18 cellular contexts compared by ENCODE assay signal in the genomic region with DNA sequence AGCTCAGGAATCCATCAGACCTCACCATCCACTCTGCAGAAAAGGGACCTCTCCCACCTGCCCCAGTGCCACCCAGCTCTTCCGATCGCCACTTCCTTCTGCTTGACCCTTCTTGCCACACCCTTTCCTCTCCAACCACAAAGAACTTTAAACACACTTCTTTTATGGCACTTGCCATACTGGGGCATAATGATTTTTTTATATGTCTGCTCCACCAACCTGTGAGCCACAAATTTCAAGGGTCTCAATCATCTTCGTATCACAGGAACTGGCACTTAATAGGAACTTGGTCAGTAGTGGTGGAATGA. TPM values are rescaled to one million over a fixed set of nuclear protein-coding genes. Genes with fewer than 3 reads are reported as not detected.
DNase-seq lines count a peak whose midpoint lies in the region; ATAC-seq and TF ChIP-seq lines count a peak whose summit lies in the region.
"Had no signal": no experiment of that assay in that cellular context is flagged by ENCODE, and none has a peak within 500 bp of the region (broad histone marks: within the 10 kb centered on the region; RNA-seq: fewer than 3 reads in every experiment).

No MANE protein-coding gene starts in this region.

- H3K36me3 ChIP-seq in PC-9 (ENCODE audit: low read depth): no peaks in the 10 kb centered on the region

- no peak for ATAC-seq in effector memory CD8-positive, alpha-beta T cell (replicated peaks)
- no peak for ATAC-seq in stimulated activated memory B cell treated with anti-CD40 and anti-IgM and Interleukin-4, amounts not matched to agents 10 μg/mL and 1 μg/mL and 100 μg/mL, for 72 hours
- no peak for ATAC-seq in GM21447 (IDR thresholded peaks at IDR 0.05; ENCODE audit: unreplicated experiment)
- ATAC-seq: GM23338 had no signal

- CTCF ChIA-PET in activated CD4-positive, alpha-beta T cell treated with anti-CD3 and anti-CD28 coated beads, Interleukin-2, amount 10 ng/mL, durations not matched to agents 7 days and 5 days (lab: Charles Lee): no interaction called here
- CTCF ChIA-PET in PC-9 (lab: Charles Lee): no interaction called here

- H3K9me3 Mint-ChIP-seq in activated CD4-positive, alpha-beta T cell treated with anti-CD3 and anti-CD28 coated beads, Interleukin-2, amount 10 ng/mL, durations not matched to agents 7 days and 5 days: no peaks in the 10 kb centered on the region
- no peaks in the 10 kb centered on the region for H3K9me3 Mint-ChIP-seq in activated CD4-positive, alpha-beta T cell treated with anti-CD3 and anti-CD28 coated beads, Interleukin-2, amount 10 ng/mL, durations not matched to agents 24 days and 14 days
- no peaks in the 10 kb centered on the region for H3K9me3 Mint-ChIP-seq in effector memory CD8-positive, alpha-beta T cell
- no peaks in the 10 kb centered on the region for H3K9me3 Mint-ChIP-seq in stimulated activated memory B cell treated with anti-CD40 and anti-IgM and Interleukin-4, amounts not matched to agents 10 μg/mL and 1 μg/mL and 100 μg/mL, for 72 hours
- H3K9me3 Mint-ChIP-seq: central memory CD8-positive, alpha-beta T cell; GM23338; stimulated activated naive CD8-positive, alpha-beta T cell treated with anti-CD3 and anti-CD28 coated beads, Interleukin-15, Interleukin-2, amounts not matched to agents 100 ng/mL and 50 ng/mL, for 24 hours had no signal

- H3K27me3 Mint-ChIP-seq in activated CD4-positive, alpha-beta T cell treated with anti-CD3 and anti-CD28 coated beads, Interleukin-2, amount 10 ng/mL, durations not matched to agents 7 days and 5 days: no peaks in the 10 kb centered on the region
- H3K27me3 Mint-ChIP-seq in activated CD4-positive, alpha-beta T cell treated with anti-CD3 and anti-CD28 coated beads, Interleukin-2, amount 10 ng/mL, durations not matched to agents 24 days and 14 days: no peaks in the 10 kb centered on the region
- no peaks in the 10 kb centered on the region for H3K27me3 Mint-ChIP-seq in effector memory CD8-positive, alpha-beta T cell
- no peaks in the 10 kb centered on the region for H3K27me3 Mint-ChIP-seq in stimulated activated memory B cell treated with anti-CD40 and anti-IgM and Interleukin-4, amounts not matched to agents 10 μg/mL and 1 μg/mL and 100 μg/mL, for 72 hours
- H3K27me3 Mint-ChIP-seq: activated naive CD8-positive, alpha-beta T cell; central memory CD8-positive, alpha-beta T cell; stimulated activated naive CD8-positive, alpha-beta T cell treated with anti-CD3 and anti-CD28 coated beads, Interleukin-15, Interleukin-2, amounts not matched to agents 100 ng/mL and 50 ng/mL, for 24 hours had no signal

- BruUV-seq in PC-9 (replicated peaks; lab: Mats Ljungman, UMichigan): no TSS peak

- no peak for DNase-seq in activated CD4-positive, alpha-beta T cell treated with anti-CD3 and anti-CD28 coated beads, Interleukin-2, amount 10 ng/mL, durations not matched to agents 7 days and 5 days
- DNase-seq in activated CD4-positive, alpha-beta T cell treated with anti-CD3 and anti-CD28 coated beads, Interleukin-2, amount 10 ng/mL, durations not matched to agents 24 days and 14 days: no peak
- peak in 1 of 2 experiments; percentile 87 for DNase-seq in PC-9
- DNase-seq in effector memory CD8-positive, alpha-beta T cell: no peak
- no peak for DNase-seq in G401 (ENCODE audit: low spot score)
- no peak for DNase-seq in islet precursor cell
- DNase-seq: activated CD8-positive, alpha-beta memory T cell treated with anti-CD3 and anti-CD28 coated beads, Interleukin-2, amount 50 U/mL, for 4 hours; head of caudate nucleus; Karpas-422; NCI-H2029 treated with DMSO at 0.1 percent for 48 hours; SIG-M5 had no signal

- peaks cover 75% of the 10 kb centered on the region for H3K4me1 ChIP-seq in PC-9 (replicated peaks; ENCODE audit: insufficient read depth)

- H3K79me2 ChIP-seq in PC-9 (ENCODE audit: low read depth): no peaks in the 10 kb centered on the region

- peaks cover 44% of the 10 kb centered on the region for H3K4me1 Mint-ChIP-seq in activated CD4-positive, alpha-beta T cell treated with anti-CD3 and anti-CD28 coated beads, Interleukin-2, amount 10 ng/mL, durations not matched to agents 7 days and 5 days
- H3K4me1 Mint-ChIP-seq in activated CD4-positive, alpha-beta T cell treated with anti-CD3 and anti-CD28 coated beads, Interleukin-2, amount 10 ng/mL, durations not matched to agents 24 days and 14 days: peaks cover 7% of the 10 kb centered on the region
- H3K4me1 Mint-ChIP-seq in effector memory CD8-positive, alpha-beta T cell (ENCODE audit: low read depth in 2 of 2): peaks cover 15 to 16% of the 10 kb centered on the region in 2 donors
- H3K4me1 Mint-ChIP-seq in stimulated activated memory B cell treated with anti-CD40 and anti-IgM and Interleukin-4, amounts not matched to agents 10 μg/mL and 1 μg/mL and 100 μg/mL, for 72 hours: peaks cover 33% of the 10 kb centered on the region

- peaks cover 75% of the 10 kb centered on the region for H3F3A ChIP-seq in PC-9 (ENCODE audit: insufficient read depth, low read depth)

- POLR2A ChIA-PET in activated CD4-positive, alpha-beta T cell treated with anti-CD3 and anti-CD28 coated beads, Interleukin-2, amount 10 ng/mL, durations not matched to agents 7 days and 5 days (lab: Charles Lee): no interaction called here
- POLR2A ChIA-PET in PC-9 (lab: Charles Lee; ENCODE audit: unreplicated experiment): interaction anchor here (0.6 to 0.7 kb wide), 3 partner anchors 17 to 68 kb away, joined by 3 to 5 read pairs (median 3); no protein-coding TSS in a partner anchor

- no peaks in the 10 kb centered on the region for H4K20me1 ChIP-seq in PC-9 (ENCODE audit: insufficient read depth)

- intact Hi-C loops in activated CD4-positive, alpha-beta T cell treated with anti-CD3 and anti-CD28 coated beads, Interleukin-2, amount 10 ng/mL, durations not matched to agents 24 days and 14 days (cut with micrococcal nuclease): no loop called here
- intact Hi-C loops in PC-9 (cut with micrococcal nuclease; ENCODE audit: unreplicated experiment): loop anchor here (1.0 kb wide), 1 partner anchor 11 kb away; no protein-coding TSS in a partner anchor

- H3K27ac Mint-ChIP-seq in activated CD4-positive, alpha-beta T cell treated with anti-CD3 and anti-CD28 coated beads, Interleukin-2, amount 10 ng/mL, durations not matched to agents 7 days and 5 days: peak overlapping the region; percentile 28
- H3K27ac Mint-ChIP-seq in activated CD4-positive, alpha-beta T cell treated with anti-CD3 and anti-CD28 coated beads, Interleukin-2, amount 10 ng/mL, durations not matched to agents 24 days and 14 days: no peak overlapping the region
- H3K27ac Mint-ChIP-seq in effector memory CD8-positive, alpha-beta T cell: peak overlapping the region in 1 of 2 donors; percentile 84
- peak overlapping the region; percentile 66 for H3K27ac Mint-ChIP-seq in stimulated activated memory B cell treated with anti-CD40 and anti-IgM and Interleukin-4, amounts not matched to agents 10 μg/mL and 1 μg/mL and 100 μg/mL, for 72 hours
- H3K27ac Mint-ChIP-seq: activated naive CD8-positive, alpha-beta T cell; GM23338; stimulated activated naive CD8-positive, alpha-beta T cell treated with anti-CD3 and anti-CD28 coated beads, Interleukin-15, Interleukin-2, amounts not matched to agents 100 ng/mL and 50 ng/mL, for 24 hours had no signal

- H3K36me3 Mint-ChIP-seq in activated CD4-positive, alpha-beta T cell treated with anti-CD3 and anti-CD28 coated beads, Interleukin-2, amount 10 ng/mL, durations not matched to agents 7 days and 5 days (ENCODE audit: low read depth): no peaks in the 10 kb centered on the region
- no peaks in the 10 kb centered on the region for H3K36me3 Mint-ChIP-seq in activated CD4-positive, alpha-beta T cell treated with anti-CD3 and anti-CD28 coated beads, Interleukin-2, amount 10 ng/mL, durations not matched to agents 24 days and 14 days (ENCODE audit: low read depth)
- H3K36me3 Mint-ChIP-seq in effector memory CD8-positive, alpha-beta T cell (ENCODE audit: insufficient read depth): peaks cover 4% of the 10 kb centered on the region
- H3K36me3 Mint-ChIP-seq in stimulated activated memory B cell treated with anti-CD40 and anti-IgM and Interleukin-4, amounts not matched to agents 10 μg/mL and 1 μg/mL and 100 μg/mL, for 72 hours: no peaks in the 10 kb centered on the region
- H3K36me3 Mint-ChIP-seq: activated naive CD8-positive, alpha-beta T cell had no signal

- in situ Hi-C loops in G401 (cut with HindIII; ENCODE audit: low sequenced_read_pairs): no loop called here

- peak overlapping the region; percentile 51 for H3K4me2 ChIP-seq in PC-9
- H3K4me2 ChIP-seq: GM23338 had no signal

- TF ChIP-seq CTCF in PC-9 (conservative IDR thresholded peaks at IDR 0.05): no peak

- H2AFZ ChIP-seq in PC-9: no peak overlapping the region
- H2AFZ ChIP-seq: GM23338 had no signal

- H3K27me3 ChIP-seq in PC-9 (ENCODE audit: insufficient read depth, low read depth): no peaks in the 10 kb centered on the region

- H3K9me3 ChIP-seq in PC-9 (ENCODE audit: insufficient read depth, low read depth): no peaks in the 10 kb centered on the region

- no peak overlapping the region for H3K4me3 Mint-ChIP-seq in activated CD4-positive, alpha-beta T cell treated with anti-CD3 and anti-CD28 coated beads, Interleukin-2, amount 10 ng/mL, durations not matched to agents 7 days and 5 days
- no peak overlapping the region for H3K4me3 Mint-ChIP-seq in activated CD4-positive, alpha-beta T cell treated with anti-CD3 and anti-CD28 coated beads, Interleukin-2, amount 10 ng/mL, durations not matched to agents 24 days and 14 days
- H3K4me3 Mint-ChIP-seq in effector memory CD8-positive, alpha-beta T cell: peak overlapping the region; percentile 3 to 60
- no peak overlapping the region for H3K4me3 Mint-ChIP-seq in stimulated activated memory B cell treated with anti-CD40 and anti-IgM and Interleukin-4, amounts not matched to agents 10 μg/mL and 1 μg/mL and 100 μg/mL, for 72 hours
- H3K4me3 Mint-ChIP-seq: activated naive CD8-positive, alpha-beta T cell; central memory CD8-positive, alpha-beta T cell; GM23338; stimulated activated naive CD8-positive, alpha-beta T cell treated with anti-CD3 and anti-CD28 coated beads, Interleukin-15, Interleukin-2, amounts not matched to agents 100 ng/mL and 50 ng/mL, for 24 hours had no signal

- H3K27ac ChIP-seq in PC-9: peak overlapping the region; percentile 78
- H3K27ac ChIP-seq: VCaP had no signal

- no peak overlapping the region for H3K4me3 ChIP-seq in PC-9
- H3K4me3 ChIP-seq: GM23338 had no signal

- no peaks in the 10 kb centered on the region for H3K9me2 ChIP-seq in PC-9 (ENCODE audit: insufficient read depth)

RNA-seq across cellular contexts. Expression of gene MYH9, which starts 11.7 kb away (rescaled TPM):
- 1,000 to 10,000 TPM in 1 of 2 experiments, 100 to 1,000 TPM in 1; 881 to 1,009 TPM for total RNA-seq in activated CD4-positive, alpha-beta T cell treated with anti-CD3 and anti-CD28 coated beads, Interleukin-2, amount 10 ng/mL, durations not matched to agents 7 days and 5 days
- 625 and 633 TPM in 2 replicates for total RNA-seq in activated CD4-positive, alpha-beta T cell treated with anti-CD3 and anti-CD28 coated beads, Interleukin-2, amount 10 ng/mL, durations not matched to agents 24 days and 14 days
- total RNA-seq in PC-9 (2021): 758 and 776 TPM in 2 replicates
- 153 and 185 TPM in 2 replicates for total RNA-seq in G401 (2014; rRNA removed; shearing (Covaris generic))

Comparison
In these comparisons a context has a peak if more than half of its experiments do, and no peak if none do; other contexts are left out.
1. H3K4me3 Mint-ChIP-seq: peak in effector memory CD8-positive, alpha-beta T cell (2 of 2); none in activated CD4-positive, alpha-beta T cell treated with anti-CD3 and anti-CD28 coated beads, Interleukin-2, amount 10 ng/mL, durations not matched to agents 7 days and 5 days (single experiment), activated CD4-positive, alpha-beta T cell treated with anti-CD3 and anti-CD28 coated beads, Interleukin-2, amount 10 ng/mL, durations not matched to agents 24 days and 14 days (single experiment) and stimulated activated memory B cell treated with anti-CD40 and anti-IgM and Interleukin-4, amounts not matched to agents 10 μg/mL and 1 μg/mL and 100 μg/mL, for 72 hours (single experiment).